In genomic region chr7:40350100-40350499, GRCh38 we compare ENCODE assay signal across 30 cellular contexts.
"Had no signal": no experiment of that assay in that cellular context is flagged by ENCODE, and none has a peak within 500 bp of the region (broad histone marks: within the 10 kb centered on the region; RNA-seq: fewer than 3 reads in every experiment).

No MANE protein-coding gene starts in this region.

- H3K27me3 ChIP-seq: ascending aorta, breast epithelium, cardiac muscle cell, colonic mucosa, esophagus squamous epithelium had no signal

- H3K9me3 ChIP-seq: ascending aorta, breast epithelium, colonic mucosa, esophagus squamous epithelium had no signal

- ATAC-seq: activated CD4-positive, CD25-positive, alpha-beta regulatory T cell treated with anti-CD3 and anti-CD28 coated beads, Interleukin-2, amount 50 U/mL, for 24 hours; activated CD8-positive, alpha-beta memory T cell treated with anti-CD3 and anti-CD28 coated beads, Interleukin-2, amount 10 ng/mL, durations not matched to agents 7 days and 5 days; activated CD8-positive, alpha-beta T cell treated with anti-CD3 and anti-CD28 coated beads, Interleukin-2, amount 10 ng/mL, durations not matched to agents 7 days and 5 days; activated naive CD4-positive, alpha-beta T cell treated with anti-CD3 and anti-CD28 coated beads, Interleukin-2, amount 50 U/mL, for 72 hours had no signal

- DNase-seq: activated B cell treated with CpG ODN at 0.5 μM for 24 hours; activated CD4-positive, alpha-beta T cell treated with anti-CD3 and anti-CD28 coated beads for 48 hours; activated CD4-positive, alpha-beta T cell treated with anti-CD3 and anti-CD28 coated beads, Interleukin-2, amount 50 U/mL, for 1 hour; activated CD4-positive, alpha-beta T cell treated with anti-CD3 and anti-CD28 coated beads, Interleukin-2, amount 50 U/mL, for 48 hours; activated CD8-positive, alpha-beta memory T cell treated with anti-CD3 and anti-CD28 coated beads, Interleukin-2, amount 10 ng/mL, durations not matched to agents 7 days and 5 days; activated CD8-positive, alpha-beta memory T cell treated with anti-CD3 and anti-CD28 coated beads, Interleukin-2, amount 50 U/mL, for 4 hours; activated CD8-positive, alpha-beta T cell treated with anti-CD3 and anti-CD28 coated beads, Interleukin-2, amount 10 ng/mL, durations not matched to agents 7 days and 5 days; activated gamma-delta T cell; activated naive CD4-positive, alpha-beta T cell; activated naive CD4-positive, alpha-beta T cell treated with anti-CD3 and anti-CD28 coated beads, Interleukin-2, amount 10 ng/mL, durations not matched to agents 7 days and 5 days; activated naive CD8-positive, alpha-beta T cell treated with anti-CD3 and anti-CD28 coated beads, Interleukin-2, amount 10 ng/mL, durations not matched to agents 7 days and 5 days; activated T-cell treated with anti-CD3 and anti-CD28 coated beads, Interleukin-2, amount 50 U/mL, for 1 hour; activated T-cell treated with anti-CD3 and anti-CD28 coated beads, Interleukin-2, amount 50 U/mL, for 48 hours; central memory CD4-positive, alpha-beta T cell; cerebellar nuclear complex; colonic mucosa; effector CD8-positive, alpha-beta T cell; esophagus squamous epithelium; foreskin melanocyte; head of caudate nucleus; T-helper 2 cell; WERI-Rb-1 had no signal

- H3K4me1 ChIP-seq: ascending aorta, breast epithelium, colonic mucosa, esophagus squamous epithelium had no signal

- H3K27ac ChIP-seq: ascending aorta, breast epithelium, cardiac muscle cell, colonic mucosa, epithelial cell of prostate, esophagus squamous epithelium, WERI-Rb-1 had no signal

- H3K36me3 ChIP-seq: ascending aorta, breast epithelium, cardiac muscle cell, colonic mucosa, esophagus squamous epithelium, WERI-Rb-1 had no signal

- FAIRE-seq: endometrium, endothelial cell of umbilical vein had no signal

- H3K4me3 ChIP-seq: ascending aorta, breast epithelium, cardiac muscle cell, colonic mucosa, esophagus squamous epithelium had no signal
